Comparison of ENCODE assay signal across 15 cellular contexts in genomic region chr12:54197037-54197909, GRCh38. TPM values are rescaled to one million over a fixed set of nuclear protein-coding genes. Genes with fewer than 3 reads are reported as not detected.
DNase-seq lines count a peak whose midpoint lies in the region; ATAC-seq and TF ChIP-seq lines count a peak whose summit lies in the region.
"Had no signal": no experiment of that assay in that cellular context is flagged by ENCODE, and none has a peak within 500 bp of the region (broad histone marks: within the 10 kb centered on the region; RNA-seq: fewer than 3 reads in every experiment).

No MANE protein-coding gene starts in this region.

- H3K9ac ChIP-seq in BLaER1 treated with 17β-estradiol and CSF1 and Interleukin-3, amounts not matched to agents 10 nM and 100 nM = peak overlapping the region in 5 of 11 experiments; percentile 15 to 67 (median 32); a peak in 4 of 22 replicates

- peak overlapping the region in 5 of 11 experiments; percentile 41 to 75 (median 55); a peak in 9 of 22 replicates for H3K27ac ChIP-seq in BLaER1 treated with 17β-estradiol and CSF1 and Interleukin-3, amounts not matched to agents 10 nM and 100 nM
- no peak overlapping the region for H3K27ac ChIP-seq in RWPE2 (ENCODE audit: poor library complexity, severe bottlenecking)
- no peak overlapping the region for H3K27ac ChIP-seq in vagina

- no peaks in the 10 kb centered on the region for H3K9me3 ChIP-seq in BLaER1 treated with 17β-estradiol and CSF1 and Interleukin-3, amounts not matched to agents 10 nM and 100 nM (replicated peaks in 1 of 11)
- H3K9me3 ChIP-seq in RWPE2 (ENCODE audit: severe bottlenecking) = no peaks in the 10 kb centered on the region
- no peaks in the 10 kb centered on the region for H3K9me3 ChIP-seq in vagina

- H3K4me2 ChIP-seq in BLaER1 treated with 17β-estradiol and CSF1 and Interleukin-3, amounts not matched to agents 10 nM and 100 nM = peak overlapping the region; percentile 57 to 96 (median 74)

- H3K4me3 ChIP-seq in BLaER1 treated with 17β-estradiol and CSF1 and Interleukin-3, amounts not matched to agents 10 nM and 100 nM = peak overlapping the region in 1 of 10 experiments; percentile 59; a peak in 1 of 20 replicates
- no peak overlapping the region for H3K4me3 ChIP-seq in RWPE2 (ENCODE audit: severe bottlenecking)
- H3K4me3 ChIP-seq in vagina = no peak overlapping the region

- no peak overlapping the region for H3K4me3 Mint-ChIP-seq in memory B cell
- H3K4me3 Mint-ChIP-seq: activated naive CD8-positive, alpha-beta T cell treated with anti-CD3 and anti-CD28 coated beads, Interleukin-2, amount 10 ng/mL, durations not matched to agents 7 days and 5 days; immature natural killer cell had no signal

- POLR2A ChIA-PET in HEK293T (lab: Yijun Ruan, JAX) = interaction anchor here (1.1 kb wide), 1 partner anchor 197 kb away, joined by 4 read pairs; the partner anchor contains the start of gene HOXC9

- H3K9me3 Mint-ChIP-seq in memory B cell = no peaks in the 10 kb centered on the region
- H3K9me3 Mint-ChIP-seq: activated naive CD8-positive, alpha-beta T cell treated with anti-CD3 and anti-CD28 coated beads, Interleukin-2, amount 10 ng/mL, durations not matched to agents 7 days and 5 days; immature natural killer cell had no signal

- H3K4me1 ChIP-seq in BLaER1 treated with 17β-estradiol and CSF1 and Interleukin-3, amounts not matched to agents 10 nM and 100 nM = peaks cover 22 to 54% (median 33%) of the 10 kb centered on the region in 10 experiments
- peaks cover 4% of the 10 kb centered on the region for H3K4me1 ChIP-seq in RWPE2 (ENCODE audit: insufficient read depth, poor library complexity, severe bottlenecking)
- H3K4me1 ChIP-seq in vagina = no peaks in the 10 kb centered on the region

- TF ChIP-seq POLR2A in vagina (IDR thresholded peaks at IDR 0.05) = no peak

- 0 out of 22 replicates have a peak, but pooled peaks cover 0 to 7% (median 0%) of the 10 kb centered on the region in 11 experiments for H4K20me1 ChIP-seq in BLaER1 treated with 17β-estradiol and CSF1 and Interleukin-3, amounts not matched to agents 10 nM and 100 nM

- TF ChIP-seq CTCF in RWPE2 (IDR thresholded peaks at IDR 0.05; ENCODE audit: poor library complexity, severe bottlenecking) = no peak
- no peak for TF ChIP-seq CTCF in vagina (IDR thresholded peaks at IDR 0.05)

- no peak overlapping the region for H3K27ac Mint-ChIP-seq in memory B cell
- H3K27ac Mint-ChIP-seq: activated naive CD8-positive, alpha-beta T cell treated with anti-CD3 and anti-CD28 coated beads, Interleukin-2, amount 10 ng/mL, durations not matched to agents 7 days and 5 days; CD4-positive, CD25-positive, alpha-beta regulatory T cell; immature natural killer cell had no signal

- peaks cover 30% of the 10 kb centered on the region for H3K4me1 Mint-ChIP-seq in memory B cell

- ATAC-seq in RWPE2 (ENCODE audit: low read depth) (peak; percentile 32; the same call in 1 of the 3 replicates), memory B cell (ENCODE audit: low read depth) (peak; percentile 53), GM21528 (IDR thresholded peaks at IDR 0.05; ENCODE audit: low FRiP score, unreplicated experiment) (no peak)

- intact Hi-C loops in posterior vena cava (cut with DNase I) (loop anchor here in 1 of 2 donors (5.0 kb wide), 1 partner anchor 55 kb away; no protein-coding TSS in a partner anchor), vagina (cut with DNase I) (loop anchor here (5.0 kb wide), 1 partner anchor 165 kb away; the partner anchor contains the start of gene HOXC5)

- H3K27me3 Mint-ChIP-seq in memory B cell = peaks cover 29% of the 10 kb centered on the region

- H3K27me3 ChIP-seq in BLaER1 treated with 17β-estradiol and CSF1 and Interleukin-3, amounts not matched to agents 10 nM and 100 nM = peaks cover 74 to 100% (median 98%) of the 10 kb centered on the region in 11 experiments
- H3K27me3 ChIP-seq in RWPE2 (ENCODE audit: insufficient read depth, poor library complexity, severe bottlenecking) (no peaks in the 10 kb centered on the region), vagina (peaks cover 4% of the 10 kb centered on the region)

- DNase-seq in HEK293T (ENCODE audit: extremely low spot score) = no peak
- no peak for DNase-seq in RWPE2 (ENCODE audit: low spot score)
- DNase-seq in memory B cell (ENCODE audit: low spot score in 2 of 2) = no peak
- no peak for DNase-seq in posterior vena cava (ENCODE audit: low spot score)
- no peak for DNase-seq in activated naive CD4-positive, alpha-beta T cell treated with Interleukin-2 at 50 U/mL for 16 hours
- no peak for DNase-seq in vagina (ENCODE audit: extremely low spot score in 2 of 2)
- DNase-seq: activated CD4-positive, alpha-beta T cell treated with anti-CD3 and anti-CD28 coated beads, Interleukin-2, amount 50 U/mL, for 48 hours; activated naive CD8-positive, alpha-beta T cell treated with anti-CD3 and anti-CD28 coated beads, Interleukin-2, amount 10 ng/mL, durations not matched to agents 7 days and 5 days; CD4-positive, CD25-positive, alpha-beta regulatory T cell; HCEC 1CT; immature natural killer cell; NCI-H2029 treated with DMSO at 0.1 percent for 48 hours; nucleus accumbens had no signal

- CTCF ChIA-PET in HEK293T (lab: Yijun Ruan, JAX) = interaction anchor here (1.0 to 1.4 kb wide), 2 partner anchors 11 to 191 kb away, joined by 3 to 4 read pairs; no protein-coding TSS in a partner anchor

- H3K36me3 ChIP-seq in BLaER1 treated with 17β-estradiol and CSF1 and Interleukin-3, amounts not matched to agents 10 nM and 100 nM = no peaks in the 10 kb centered on the region
- H3K36me3 ChIP-seq in RWPE2 (ENCODE audit: low read depth) (no peaks in the 10 kb centered on the region), vagina (no peaks in the 10 kb centered on the region)

- no peaks in the 10 kb centered on the region for H3K36me3 Mint-ChIP-seq in memory B cell
- H3K36me3 Mint-ChIP-seq: activated naive CD8-positive, alpha-beta T cell treated with anti-CD3 and anti-CD28 coated beads, Interleukin-2, amount 10 ng/mL, durations not matched to agents 7 days and 5 days; CD4-positive, CD25-positive, alpha-beta regulatory T cell had no signal

TF ChIP-seq in HEK293T, 16 proteins besides CTCF, POLR2A, EP300 and RAD21:
- TF ChIP-seq ELF4 (IDR thresholded peaks at IDR 0.05) (no peak), LEF1 (IDR thresholded peaks at IDR 0.05; ENCODE audit: borderline replicate concordance) (no peak), PKNOX1 (IDR thresholded peaks at IDR 0.05) (peak; percentile 53; the same call in 1 of the 2 replicates)

RNA-seq across cellular contexts. Expression of gene SMUG1, which starts 8.5 kb away (rescaled TPM):
- total RNA-seq in posterior vena cava (10 to 100 TPM; 21.2 to 25.7 TPM), vagina (16.5 TPM)
